Comparison of ENCODE assay signal across 1 cellular context in the genomic region with DNA sequence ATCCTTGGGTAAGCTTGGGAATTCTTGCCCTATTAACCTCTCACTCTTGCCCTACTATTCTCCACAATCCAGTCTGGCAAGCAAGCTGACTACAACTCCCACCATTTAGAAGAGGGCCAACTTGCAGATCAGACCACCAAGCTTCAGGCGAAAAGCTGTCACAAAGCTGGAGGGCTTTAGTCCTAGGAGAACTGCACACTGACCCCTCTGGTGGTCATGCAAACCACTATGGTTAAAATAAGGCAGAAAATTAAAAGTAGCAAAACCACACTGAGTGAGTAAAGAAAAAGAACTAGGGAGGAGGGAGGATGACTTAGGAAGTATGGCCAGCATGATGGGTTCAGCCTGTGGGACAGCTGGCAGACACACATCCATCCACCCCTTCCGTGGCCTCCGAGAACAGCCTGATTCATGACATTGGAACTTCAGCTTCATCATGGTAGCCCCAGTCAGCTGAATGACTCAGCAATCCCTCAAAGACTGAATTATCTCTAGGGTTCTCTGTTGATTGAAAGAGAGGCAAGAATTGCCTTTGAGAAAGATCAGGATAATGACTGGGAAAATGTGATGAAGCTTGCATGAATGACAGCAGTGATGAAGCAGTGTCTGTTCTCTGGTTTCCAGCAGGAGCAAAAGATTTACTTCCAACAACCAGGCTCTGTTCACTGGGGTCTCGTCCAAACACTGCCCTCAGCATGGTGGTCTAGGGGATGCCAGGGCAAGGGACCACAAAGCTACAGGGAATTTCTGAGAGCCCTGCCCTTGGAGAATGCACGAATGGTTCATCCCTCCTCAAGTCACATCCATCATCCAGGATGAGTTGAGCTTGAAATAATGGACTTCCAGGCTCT.
TF ChIP-seq lines count a peak whose summit lies in the region.

No MANE protein-coding gene starts in this region.

TF ChIP-seq in SK-N-SH, 30 proteins besides CTCF, POLR2A, EP300 and RAD21 (continued from another document):
- TF ChIP-seq, protein P1, sequence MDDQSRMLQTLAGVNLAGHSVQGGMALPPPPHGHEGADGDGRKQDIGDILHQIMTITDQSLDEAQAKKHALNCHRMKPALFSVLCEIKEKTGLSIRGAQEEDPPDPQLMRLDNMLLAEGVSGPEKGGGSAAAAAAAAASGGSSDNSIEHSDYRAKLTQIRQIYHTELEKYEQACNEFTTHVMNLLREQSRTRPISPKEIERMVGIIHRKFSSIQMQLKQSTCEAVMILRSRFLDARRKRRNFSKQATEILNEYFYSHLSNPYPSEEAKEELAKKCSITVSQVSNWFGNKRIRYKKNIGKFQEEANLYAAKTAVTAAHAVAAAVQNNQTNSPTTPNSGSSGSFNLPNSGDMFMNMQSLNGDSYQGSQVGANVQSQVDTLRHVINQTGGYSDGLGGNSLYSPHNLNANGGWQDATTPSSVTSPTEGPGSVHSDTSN (IDR thresholded peaks at IDR 0.05), result peak; percentile 96
- TF ChIP-seq RCOR1 (IDR thresholded peaks at IDR 0.05; ENCODE audit: low read length) (no peak), MEF2A (IDR thresholded peaks at IDR 0.05; ENCODE audit: borderline replicate concordance, low read depth) (no peak)
